1 cellular context compared by ENCODE assay signal in the genomic region with DNA sequence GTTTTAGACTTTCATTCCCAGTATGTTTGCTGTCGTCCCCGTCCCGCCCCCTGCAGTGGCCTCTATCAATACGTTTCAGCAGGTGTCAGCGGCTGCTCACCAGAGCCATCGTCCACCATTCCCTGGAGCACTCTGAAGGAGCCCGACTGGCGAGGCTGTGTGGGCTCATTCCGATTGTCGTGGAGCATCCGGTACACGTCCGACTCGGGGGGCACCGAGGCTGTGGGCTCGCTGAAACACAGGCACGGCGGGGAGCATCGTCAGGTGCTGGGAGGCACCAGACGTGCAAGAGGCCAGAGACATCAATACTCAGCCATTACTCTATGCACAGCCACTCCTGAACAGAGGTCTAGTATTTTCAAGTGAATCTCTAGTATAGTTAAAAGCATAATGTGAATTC.
TF ChIP-seq lines count a peak whose summit lies in the region.

No MANE protein-coding gene starts in this region.

TF ChIP-seq in HepG2, 621 proteins besides CTCF, POLR2A, EP300 and RAD21:
- no peak for TF ChIP-seq HNRNPUL1 (IDR thresholded peaks at IDR 0.05; ENCODE audit: low read depth, low read length)
- no peak for TF ChIP-seq ZFP36 (IDR thresholded peaks at IDR 0.05; ENCODE audit: borderline replicate concordance, low read depth, low read length, partially characterized antibody)
- 0 out of 2 replicates have a peak, but pooled peaks have one; percentile 9 for TF ChIP-seq ZNF687 (CRISPR knock-in tag; IDR thresholded peaks at IDR 0.05)
- peak; percentile 21 for TF ChIP-seq HNRNPLL (IDR thresholded peaks at IDR 0.05; ENCODE audit: low read depth, low read length, poor library complexity, severe bottlenecking)
TF ChIP-seq in HepG2: peak in this region for 2.
